20 cellular contexts compared by ENCODE assay signal in genomic region chr11:117759305-117759704, GRCh38. TPM values are rescaled to one million over a fixed set of nuclear protein-coding genes. Genes with fewer than 3 reads are reported as not detected.
"Had no signal": no experiment of that assay in that cellular context is flagged by ENCODE, and none has a peak within 500 bp of the region (broad histone marks: within the 10 kb centered on the region; RNA-seq: fewer than 3 reads in every experiment).

No MANE protein-coding gene starts in this region.

- H3K4me3 ChIP-seq: gastrocnemius medialis, heart left ventricle, ovary, tibial artery had no signal

- FAIRE-seq: astrocyte, islet of Langerhans, urothelium cell line had no signal

- H3K4me1 ChIP-seq: gastrocnemius medialis, heart left ventricle, tibial artery had no signal

- H3K27ac ChIP-seq: epithelial cell of prostate, gastrocnemius medialis, heart left ventricle, ovary, tibial artery, VCaP had no signal

- H3K36me3 ChIP-seq: gastrocnemius medialis, ovary, tibial artery had no signal

- ATAC-seq: activated T-helper 17 cell treated with anti-CD3 and anti-CD28 coated beads, Interleukin-2, amount 50 U/mL, for 72 hours; effector memory CD8-positive, alpha-beta T cell; gastrocnemius medialis; heart left ventricle; left colon had no signal

- DNase-seq: activated CD4-positive, alpha-beta T cell treated with anti-CD3 and anti-CD28 coated beads, Interleukin-2, amount 50 U/mL, for 48 hours; activated naive CD4-positive, alpha-beta T cell treated with anti-CD3 and anti-CD28 coated beads for 36 hours; dermis blood vessel endothelial cell; effector memory CD8-positive, alpha-beta T cell; gastrocnemius medialis; heart left ventricle; left colon; midbrain; ovary; stimulated activated CD4-positive, alpha-beta T cell treated with anti-CD3 and anti-CD28 coated beads, Interleukin-1b, Interleukin-23, amount 100 ng/mL, for 48 hours; tibial artery had no signal

- H3K9me3 ChIP-seq: gastrocnemius medialis, heart left ventricle, ovary, tibial artery had no signal

- H3K27me3 ChIP-seq: gastrocnemius medialis, ovary had no signal

RNA-seq across cellular contexts. Expression of gene DSCAML1, which starts 37.7 kb away (rescaled TPM):
- total RNA-seq: chondrocyte, fibroblast of lung, myocyte had no signal
- polyA plus RNA-seq: fibroblast of lung had no signal
